22 cellular contexts compared by ENCODE assay signal in the genomic region with DNA sequence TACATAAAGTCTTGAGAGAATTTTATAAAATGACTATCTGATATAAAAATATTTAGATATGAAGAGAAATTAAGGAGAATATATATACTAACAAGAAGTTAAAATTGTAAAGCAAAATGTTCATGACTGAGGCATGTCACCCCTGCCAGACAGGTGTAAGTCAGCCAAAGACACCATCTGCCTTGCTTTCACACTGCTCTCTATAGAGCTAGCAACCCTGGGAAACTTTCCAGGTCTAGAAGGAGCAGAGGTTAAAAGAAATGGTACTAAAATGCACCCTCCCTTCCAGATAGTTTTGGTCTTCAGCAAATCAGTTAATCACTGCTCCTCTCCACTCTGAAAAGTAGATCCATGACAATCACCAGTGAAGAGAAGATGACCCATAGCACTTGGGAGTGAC.
"Had no signal": no experiment of that assay in that cellular context is flagged by ENCODE, and none has a peak within 500 bp of the region (broad histone marks: within the 10 kb centered on the region; RNA-seq: fewer than 3 reads in every experiment).

No MANE protein-coding gene starts in this region.

- H3K4me1 Mint-ChIP-seq: activated CD8-positive, alpha-beta memory T cell treated with anti-CD3 and anti-CD28 coated beads, Interleukin-2, amount 10 ng/mL, durations not matched to agents 7 days and 5 days; activated naive CD4-positive, alpha-beta T cell treated with anti-CD3 and anti-CD28 coated beads, Interleukin-2, amount 10 ng/mL, durations not matched to agents 7 days and 5 days; activated naive CD8-positive, alpha-beta T cell treated with anti-CD3 and anti-CD28 coated beads for 36 hours; activated T-helper 17 cell treated with anti-CD3 and anti-CD28 coated beads, Interleukin-2, amount 50 U/mL, for 72 hours; WTC11 had no signal

- H3K4me3 Mint-ChIP-seq: activated CD8-positive, alpha-beta memory T cell treated with anti-CD3 and anti-CD28 coated beads, Interleukin-2, amount 10 ng/mL, durations not matched to agents 7 days and 5 days; activated naive CD4-positive, alpha-beta T cell treated with anti-CD3 and anti-CD28 coated beads, Interleukin-2, amount 10 ng/mL, durations not matched to agents 7 days and 5 days; activated naive CD8-positive, alpha-beta T cell treated with anti-CD3 and anti-CD28 coated beads for 36 hours; activated T-cell treated with anti-CD3 and anti-CD28 coated beads, Interleukin-2, amount 50 U/mL, for 4 hours; activated T-helper 17 cell treated with anti-CD3 and anti-CD28 coated beads, Interleukin-2, amount 50 U/mL, for 72 hours; T-helper 1 cell treated with Interleukin-12 subunit alpha and Interleukin-12 subunit beta and Interleukin-4 antibody, amounts not matched to agents 30 μg/mL and 1 μg/mL, for 36 hours; WTC11 had no signal

- H3K27ac Mint-ChIP-seq: activated CD8-positive, alpha-beta memory T cell treated with anti-CD3 and anti-CD28 coated beads, Interleukin-2, amount 10 ng/mL, durations not matched to agents 7 days and 5 days; activated naive CD4-positive, alpha-beta T cell treated with anti-CD3 and anti-CD28 coated beads, Interleukin-2, amount 10 ng/mL, durations not matched to agents 7 days and 5 days; activated naive CD8-positive, alpha-beta T cell treated with anti-CD3 and anti-CD28 coated beads for 36 hours; activated T-helper 17 cell treated with anti-CD3 and anti-CD28 coated beads, Interleukin-2, amount 50 U/mL, for 72 hours; T-helper 1 cell treated with Interleukin-12 subunit alpha and Interleukin-12 subunit beta and Interleukin-4 antibody, amounts not matched to agents 30 μg/mL and 1 μg/mL, for 36 hours; WTC11 had no signal

- H3K27me3 Mint-ChIP-seq: activated CD8-positive, alpha-beta memory T cell treated with anti-CD3 and anti-CD28 coated beads, Interleukin-2, amount 10 ng/mL, durations not matched to agents 7 days and 5 days; activated naive CD4-positive, alpha-beta T cell treated with anti-CD3 and anti-CD28 coated beads, Interleukin-2, amount 10 ng/mL, durations not matched to agents 7 days and 5 days; activated naive CD8-positive, alpha-beta T cell treated with anti-CD3 and anti-CD28 coated beads for 36 hours; activated T-helper 17 cell treated with anti-CD3 and anti-CD28 coated beads, Interleukin-2, amount 50 U/mL, for 72 hours had no signal

- ATAC-seq: activated CD8-positive, alpha-beta memory T cell treated with anti-CD3 and anti-CD28 coated beads, Interleukin-2, amount 10 ng/mL, durations not matched to agents 7 days and 5 days; activated T-cell treated with anti-CD3 and anti-CD28 coated beads, Interleukin-2, amount 50 U/mL, for 4 hours; activated T-helper 17 cell treated with anti-CD3 and anti-CD28 coated beads, Interleukin-2, amount 50 U/mL, for 72 hours; PC-3; WTC11 had no signal

- DNase-seq: activated CD4-positive, alpha-beta T cell treated with anti-CD3 and anti-CD28 coated beads for 48 hours; activated CD4-positive, alpha-beta T cell treated with anti-CD3 and anti-CD28 coated beads, Interleukin-2, amount 50 U/mL, for 4 hours; activated CD4-positive, CD25-positive, alpha-beta regulatory T cell treated with anti-CD3 and anti-CD28 coated beads, Interleukin-2, amount 50 U/mL, for 72 hours; activated CD8-positive, alpha-beta memory T cell treated with anti-CD3 and anti-CD28 coated beads, Interleukin-2, amount 10 ng/mL, durations not matched to agents 7 days and 5 days; activated gamma-delta T cell; activated naive CD4-positive, alpha-beta T cell treated with anti-CD3 and anti-CD28 coated beads, Interleukin-2, amount 10 ng/mL, durations not matched to agents 7 days and 5 days; activated naive CD8-positive, alpha-beta T cell treated with anti-CD3 and anti-CD28 coated beads for 36 hours; activated T-cell treated with anti-CD3 and anti-CD28 coated beads, Interleukin-2, amount 50 U/mL, for 4 hours; brain microvascular endothelial cell; NCI-H1092 treated with DMSO at 0.1 percent for 48 hours; NCI-H1436; NCI-H1694 treated with DMSO at 0.1 percent for 48 hours; NCI-H2029 treated with DMSO at 0.1 percent for 48 hours; NCI-H2227 treated with DMSO at 0.1 percent for 48 hours; NCI-H510A; NCI-H526 treated with DMSO at 0.1 percent for 48 hours; NCI-H82; PC-3; SHP77 treated with DMSO at 0.1 percent for 48 hours had no signal

- H3K9me3 Mint-ChIP-seq: activated naive CD4-positive, alpha-beta T cell treated with anti-CD3 and anti-CD28 coated beads, Interleukin-2, amount 10 ng/mL, durations not matched to agents 7 days and 5 days; activated naive CD8-positive, alpha-beta T cell treated with anti-CD3 and anti-CD28 coated beads for 36 hours; activated T-cell treated with anti-CD3 and anti-CD28 coated beads, Interleukin-2, amount 50 U/mL, for 4 hours; activated T-helper 17 cell treated with anti-CD3 and anti-CD28 coated beads, Interleukin-2, amount 50 U/mL, for 72 hours; T-helper 1 cell treated with Interleukin-12 subunit alpha and Interleukin-12 subunit beta and Interleukin-4 antibody, amounts not matched to agents 30 μg/mL and 1 μg/mL, for 36 hours; WTC11 had no signal
